13 cellular contexts compared by ENCODE assay signal in genomic region chr12:117188121-117188665, GRCh38. TPM values are rescaled to one million over a fixed set of nuclear protein-coding genes. Genes with fewer than 3 reads are reported as not detected.
DNase-seq lines count a peak whose midpoint lies in the region; ATAC-seq and TF ChIP-seq lines count a peak whose summit lies in the region.
"Had no signal": no experiment of that assay in that cellular context is flagged by ENCODE, and none has a peak within 500 bp of the region (broad histone marks: within the 10 kb centered on the region; RNA-seq: fewer than 3 reads in every experiment).

No MANE protein-coding gene starts in this region.

- intact Hi-C loops in activated CD4-positive, alpha-beta T cell treated with anti-CD3 and anti-CD28 coated beads for 36 hours (cut with DNase I, micrococcal nuclease), result no loop called here

- H3K4me3 ChIP-seq in SK-N-MC (peak overlapping the region; percentile 97; the same call in 1 of the 2 replicates), endodermal cell (ENCODE audit: low read length) (peak overlapping the region; percentile 95), skeletal muscle satellite cell (ENCODE audit: low read length) (no peak overlapping the region)

- no peak overlapping the region; the same call in 1 of the 2 replicates for H3K27ac ChIP-seq in SK-N-MC
- no peak overlapping the region for H3K27ac ChIP-seq in endodermal cell (ENCODE audit: low read depth, low read length)
- H3K27ac ChIP-seq: lower lobe of right lung had no signal

- 94 to 96% methylated on average over 9 to 11 of the region's 12 CpGs for WGBS in endodermal cell (ENCODE audit: insufficient coverage in 1 of 2, insufficient read length in 1 of 2), 2 experiments

- peak overlapping the region; percentile 95 for H3K4me3 Mint-ChIP-seq in activated CD4-positive, alpha-beta T cell treated with anti-CD3 and anti-CD28 coated beads for 36 hours
- H3K4me3 Mint-ChIP-seq in endodermal cell, result peak overlapping the region; percentile 91

- peaks cover 30% of the 10 kb centered on the region for H3K4me1 Mint-ChIP-seq in activated CD4-positive, alpha-beta T cell treated with anti-CD3 and anti-CD28 coated beads for 36 hours
- H3K4me1 Mint-ChIP-seq in endodermal cell, result peaks cover 16% of the 10 kb centered on the region

- no peaks in the 10 kb centered on the region for H3K9me3 ChIP-seq in SK-N-MC (ENCODE audit: low read depth, low read length)
- no peaks in the 10 kb centered on the region for H3K9me3 ChIP-seq in endodermal cell (ENCODE audit: control insufficient read depth, low read length)
- no peaks in the 10 kb centered on the region for H3K9me3 ChIP-seq in skeletal muscle satellite cell (replicated peaks; ENCODE audit: low read length)
- H3K9me3 ChIP-seq: lower lobe of right lung, sigmoid colon had no signal

- H3K27ac Mint-ChIP-seq in activated CD4-positive, alpha-beta T cell treated with anti-CD3 and anti-CD28 coated beads for 36 hours, result no peak overlapping the region
- no peak overlapping the region for H3K27ac Mint-ChIP-seq in endodermal cell

- peaks cover 40% of the 10 kb centered on the region for H3K36me3 Mint-ChIP-seq in activated CD4-positive, alpha-beta T cell treated with anti-CD3 and anti-CD28 coated beads for 36 hours (ENCODE audit: low read depth)
- peaks cover 34% of the 10 kb centered on the region for H3K36me3 Mint-ChIP-seq in endodermal cell (ENCODE audit: low read depth)

- no peak for ATAC-seq in activated CD4-positive, alpha-beta T cell treated with anti-CD3 and anti-CD28 coated beads for 36 hours
- no peak for ATAC-seq in GM18907 (IDR thresholded peaks at IDR 0.05; ENCODE audit: unreplicated experiment)

- no peak for TF ChIP-seq CTCF in endodermal cell (conservative IDR thresholded peaks at IDR 0.05)

- no peak for DNase-seq in activated CD4-positive, alpha-beta T cell treated with anti-CD3 and anti-CD28 coated beads for 36 hours
- DNase-seq in activated CD4-positive, alpha-beta T cell treated with anti-CD3 and anti-CD28 coated beads for 48 hours, result no peak
- DNase-seq in SK-N-MC (ENCODE audit: low read depth, low spot score) (no peak), endodermal cell (no peak), NCI-H1048 (lab: John Stamatoyannopoulos, UW) (no peak), iPS-NIHi7 (ENCODE audit: extremely low spot score) (no peak)
- DNase-seq: ACHN; activated gamma-delta T cell treated with Interleukin-2 at 50 U/mL for 16 hours; effector CD4-positive, alpha-beta T cell; lower lobe of right lung; sigmoid colon had no signal

- H3K27me3 Mint-ChIP-seq in activated CD4-positive, alpha-beta T cell treated with anti-CD3 and anti-CD28 coated beads for 36 hours, result no peaks in the 10 kb centered on the region
- H3K27me3 Mint-ChIP-seq in endodermal cell (ENCODE audit: insufficient read depth), result peaks cover 9% of the 10 kb centered on the region

- CTCF ChIA-PET in activated CD4-positive, alpha-beta T cell treated with anti-CD3 and anti-CD28 coated beads for 36 hours (lab: Charles Lee), result interaction anchor here (1.4 kb wide), 1 partner anchor 58 kb away, joined by 4 read pairs; no protein-coding TSS in a partner anchor

- H3K4me2 ChIP-seq in skeletal muscle satellite cell (ENCODE audit: low read length), result peak overlapping the region; percentile 87

- H3K4me1 ChIP-seq in endodermal cell (ENCODE audit: control insufficient read depth, insufficient read depth, low read length) (no peaks in the 10 kb centered on the region), skeletal muscle satellite cell (ENCODE audit: control insufficient read depth, insufficient read depth, low read length) (peaks cover 10% of the 10 kb centered on the region)

- H3K9ac ChIP-seq in SK-N-MC (ENCODE audit: insufficient read length) (no peak overlapping the region), endodermal cell (ENCODE audit: extremely low read depth, low read length, poor library complexity, severe bottlenecking) (no peak overlapping the region), skeletal muscle satellite cell (ENCODE audit: low read depth, low read length) (no peak overlapping the region)

- peaks cover 37% of the 10 kb centered on the region for H3K36me3 ChIP-seq in SK-N-MC (ENCODE audit: insufficient read depth, low read length)
- H3K36me3 ChIP-seq in endodermal cell (ENCODE audit: control insufficient read depth, insufficient read depth, low read length), result peaks cover 37% of the 10 kb centered on the region
- H3K36me3 ChIP-seq in skeletal muscle satellite cell (ENCODE audit: insufficient read depth, low read length), result peaks cover 9% of the 10 kb centered on the region

- POLR2A ChIA-PET in activated CD4-positive, alpha-beta T cell treated with anti-CD3 and anti-CD28 coated beads for 36 hours (lab: Charles Lee), result interaction anchor here (0.6 kb wide), 2 partner anchors 327 to 912 kb away, joined by 4 read pairs; no protein-coding TSS in a partner anchor

- H3K9me3 Mint-ChIP-seq in activated CD4-positive, alpha-beta T cell treated with anti-CD3 and anti-CD28 coated beads for 36 hours (ENCODE audit: low read depth), result no peaks in the 10 kb centered on the region
- H3K9me3 Mint-ChIP-seq in endodermal cell, result no peaks in the 10 kb centered on the region

- H3K27me3 ChIP-seq in endodermal cell (ENCODE audit: control insufficient read depth, insufficient read depth, low read length, poor library complexity, severe bottlenecking) (no peaks in the 10 kb centered on the region), skeletal muscle satellite cell (ENCODE audit: control insufficient read depth, insufficient read depth, low read length) (no peaks in the 10 kb centered on the region)
- H3K27me3 ChIP-seq: sigmoid colon had no signal

RNA-seq across cellular contexts. Expression of gene FBXO21, which starts 2.1 kb away (rescaled TPM):
- total RNA-seq in activated CD4-positive, alpha-beta T cell treated with anti-CD3 and anti-CD28 coated beads for 36 hours, result 10 to 100 TPM; 22.8 to 28.2 TPM
- 10 to 100 TPM; 46.5 to 54.6 TPM for total RNA-seq in endodermal cell
- 52.9 TPM for polyA plus RNA-seq in endodermal cell (2013, experiment 1 of 2)
- polyA plus RNA-seq in endodermal cell (2013, experiment 2 of 2), result 43.4 TPM
- total RNA-seq in skeletal muscle satellite cell (2012; rRNA removed), result 43.6 and 46.5 TPM in 2 replicates
